20 cellular contexts compared by ENCODE assay signal in the genomic region with DNA sequence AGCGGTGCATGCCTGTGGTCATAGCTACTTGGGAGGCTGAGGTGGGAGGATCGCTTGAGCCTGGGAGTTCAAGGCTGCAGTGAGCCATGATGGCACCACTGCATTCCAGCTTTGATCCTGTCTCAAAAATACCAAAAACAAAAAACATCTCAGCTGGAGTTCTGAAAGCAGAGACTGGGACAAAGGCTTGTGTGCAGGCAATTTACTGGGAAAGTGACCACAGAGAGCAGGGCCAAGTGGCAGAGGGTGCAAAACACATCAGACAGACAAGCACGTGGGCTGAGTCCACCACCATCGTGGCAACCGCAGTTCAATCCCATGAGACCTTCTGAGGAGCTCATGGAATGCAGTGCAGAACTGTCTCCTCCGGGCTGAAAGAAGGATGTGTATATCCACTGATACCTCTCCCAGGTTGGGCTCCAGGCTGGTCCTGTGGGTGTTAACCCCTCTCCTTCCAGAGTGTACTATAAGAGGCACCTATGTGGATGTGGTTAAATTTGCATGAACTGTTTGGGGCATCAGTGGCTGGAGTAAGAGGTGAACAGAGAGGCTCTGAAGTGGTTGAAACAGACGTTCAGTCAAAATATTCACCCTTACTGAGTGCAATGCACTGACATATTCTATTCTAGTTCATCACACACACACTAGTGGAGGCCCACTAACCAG. TPM values are rescaled to one million over a fixed set of nuclear protein-coding genes. Genes with fewer than 3 reads are reported as not detected.
DNase-seq lines count a peak whose midpoint lies in the region; ATAC-seq and TF ChIP-seq lines count a peak whose summit lies in the region.
"Had no signal": no experiment of that assay in that cellular context is flagged by ENCODE, and none has a peak within 500 bp of the region (broad histone marks: within the 10 kb centered on the region; RNA-seq: fewer than 3 reads in every experiment).

No MANE protein-coding gene starts in this region.

- H3K27ac ChIP-seq in osteoblast (ENCODE audit: low read depth, low read length): peak overlapping the region; percentile 77
- H3K27ac ChIP-seq: transverse colon had no signal

- H3K27me3 ChIP-seq in osteoblast (ENCODE audit: insufficient read depth, low read length): no peaks in the 10 kb centered on the region
- H3K27me3 ChIP-seq: transverse colon had no signal

- H3K9me3 Mint-ChIP-seq in activated CD8-positive, alpha-beta memory T cell treated with anti-CD3 and anti-CD28 coated beads, Interleukin-2, amount 10 ng/mL, durations not matched to agents 7 days and 5 days (ENCODE audit: low read depth): no peaks in the 10 kb centered on the region
- H3K9me3 Mint-ChIP-seq in mesothelial cell of epicardium: no peaks in the 10 kb centered on the region
- H3K9me3 Mint-ChIP-seq: activated T-helper 1 cell treated with anti-CD3 and anti-CD28 coated beads, Interleukin-12 subunit alpha, Interleukin-12 subunit beta, Interleukin-2, Interleukin-4 antibody, amounts not matched to agents 30 ng/mL and 10 ng/mL and 1 ng/mL, durations not matched to agents 14 hours and 24 hours and 36 hours had no signal

- no peaks in the 10 kb centered on the region for H3K9me3 ChIP-seq in osteoblast (ENCODE audit: low read depth, low read length)
- H3K9me3 ChIP-seq: transverse colon had no signal

- no peaks in the 10 kb centered on the region for H3K79me2 ChIP-seq in osteoblast (ENCODE audit: insufficient read depth, low read length)

- DNase-seq in ELF-1 (ENCODE audit: low read depth, low spot score) (peak; percentile 8), NCI-H2107 treated with DMSO at 0.1 percent for 48 hours (lab: John Stamatoyannopoulos, UW; ENCODE audit: unreplicated experiment) (peak; percentile 76), choroid plexus epithelial cell (ENCODE audit: low read depth) (peak; percentile 88), osteoblast (ENCODE audit: insufficient read length, low spot score, missing footprints) (peak; percentile 32), NCI-H82 (lab: John Stamatoyannopoulos, UW) (no peak), mesothelial cell of epicardium (ENCODE audit: low spot score in 2 of 2, unreplicated experiment in 2 of 2) (no peak), AML-193 (lab: John Stamatoyannopoulos, UW) (no peak)
- DNase-seq in activated CD8-positive, alpha-beta memory T cell treated with anti-CD3 and anti-CD28 coated beads, Interleukin-2, amount 10 ng/mL, durations not matched to agents 7 days and 5 days: no peak
- DNase-seq: activated CD4-positive, alpha-beta T cell treated with anti-CD3 and anti-CD28 coated beads, Interleukin-2, amount 50 U/mL, for 1 hour; C1 segment of cervical spinal cord; DMS79; effector CD8-positive, alpha-beta T cell; islet precursor cell; NCI-H1417 treated with DMSO at 0.1 percent for 48 hours; NCI-H526; transverse colon had no signal

- H3K27ac Mint-ChIP-seq in activated CD8-positive, alpha-beta memory T cell treated with anti-CD3 and anti-CD28 coated beads, Interleukin-2, amount 10 ng/mL, durations not matched to agents 7 days and 5 days: no peak overlapping the region
- H3K27ac Mint-ChIP-seq in mesothelial cell of epicardium: no peak overlapping the region
- H3K27ac Mint-ChIP-seq: activated T-helper 1 cell treated with anti-CD3 and anti-CD28 coated beads, Interleukin-12 subunit alpha, Interleukin-12 subunit beta, Interleukin-2, Interleukin-4 antibody, amounts not matched to agents 30 ng/mL and 10 ng/mL and 1 ng/mL, durations not matched to agents 14 hours and 24 hours and 36 hours; progenitor cell of endocrine pancreas had no signal

- no peaks in the 10 kb centered on the region for H3K27me3 Mint-ChIP-seq in activated CD8-positive, alpha-beta memory T cell treated with anti-CD3 and anti-CD28 coated beads, Interleukin-2, amount 10 ng/mL, durations not matched to agents 7 days and 5 days
- H3K27me3 Mint-ChIP-seq in mesothelial cell of epicardium (ENCODE audit: low read depth): no peaks in the 10 kb centered on the region
- H3K27me3 Mint-ChIP-seq: brain, progenitor cell of endocrine pancreas had no signal

- no peak overlapping the region for H3K4me3 ChIP-seq in choroid plexus epithelial cell (ENCODE audit: low read depth, low read length)
- H3K4me3 ChIP-seq in osteoblast (ENCODE audit: insufficient read depth, low read length): no peak overlapping the region
- H3K4me3 ChIP-seq: transverse colon had no signal

- H3K4me1 ChIP-seq in osteoblast (ENCODE audit: insufficient read depth, low read length): peaks cover 28% of the 10 kb centered on the region

- peaks cover 9% of the 10 kb centered on the region for H3K36me3 Mint-ChIP-seq in activated CD8-positive, alpha-beta memory T cell treated with anti-CD3 and anti-CD28 coated beads, Interleukin-2, amount 10 ng/mL, durations not matched to agents 7 days and 5 days
- H3K36me3 Mint-ChIP-seq in mesothelial cell of epicardium: peaks cover 3% of the 10 kb centered on the region

- peak overlapping the region; percentile 49 for H3K4me2 ChIP-seq in osteoblast (ENCODE audit: insufficient read depth, low read length)

- CTCF ChIA-PET in activated CD8-positive, alpha-beta memory T cell treated with anti-CD3 and anti-CD28 coated beads, Interleukin-2, amount 10 ng/mL, durations not matched to agents 7 days and 5 days (lab: Charles Lee): interaction anchor here (1.0 kb wide), 1 partner anchor 72 kb away, joined by 4 read pairs; no protein-coding TSS in a partner anchor

- H3K4me1 Mint-ChIP-seq in activated CD8-positive, alpha-beta memory T cell treated with anti-CD3 and anti-CD28 coated beads, Interleukin-2, amount 10 ng/mL, durations not matched to agents 7 days and 5 days: peaks cover 5% of the 10 kb centered on the region
- peaks cover 20% of the 10 kb centered on the region for H3K4me1 Mint-ChIP-seq in mesothelial cell of epicardium

- ATAC-seq in activated CD8-positive, alpha-beta memory T cell treated with anti-CD3 and anti-CD28 coated beads, Interleukin-2, amount 10 ng/mL, durations not matched to agents 7 days and 5 days: no peak

- TF ChIP-seq CTCF in choroid plexus epithelial cell (conservative IDR thresholded peaks at IDR 0.05; ENCODE audit: low read depth, low read length): no peak
- no peak for TF ChIP-seq CTCF in osteoblast (IDR thresholded peaks at IDR 0.05; ENCODE audit: extremely low read depth, low read depth, low read length)
- no peak for TF ChIP-seq CTCF in mesothelial cell of epicardium (IDR thresholded peaks at IDR 0.05; ENCODE audit: unreplicated experiment)

- H4K20me1 ChIP-seq in osteoblast (ENCODE audit: insufficient read depth, low read length): no peaks in the 10 kb centered on the region

- peaks cover 2% of the 10 kb centered on the region for H3K36me3 ChIP-seq in osteoblast (ENCODE audit: insufficient read depth, low read length)
- H3K36me3 ChIP-seq: transverse colon had no signal

- H3K4me3 Mint-ChIP-seq in activated CD8-positive, alpha-beta memory T cell treated with anti-CD3 and anti-CD28 coated beads, Interleukin-2, amount 10 ng/mL, durations not matched to agents 7 days and 5 days: no peak overlapping the region
- H3K4me3 Mint-ChIP-seq in mesothelial cell of epicardium: no peak overlapping the region
- H3K4me3 Mint-ChIP-seq: activated T-helper 1 cell treated with anti-CD3 and anti-CD28 coated beads, Interleukin-12 subunit alpha, Interleukin-12 subunit beta, Interleukin-2, Interleukin-4 antibody, amounts not matched to agents 30 ng/mL and 10 ng/mL and 1 ng/mL, durations not matched to agents 14 hours and 24 hours and 36 hours had no signal

- no peak overlapping the region for H2AFZ ChIP-seq in osteoblast (ENCODE audit: low read length)

RNA-seq across cellular contexts. Expression of a gene that starts 10.8 kb away (rescaled TPM):
- total RNA-seq in osteoblast (2.5 and 5.9 TPM in 2 replicates), mesothelial cell of epicardium (11.0 to 13.9 TPM (median 13.7 TPM) in 3 replicates)
- 10 to 100 TPM; 16.1 to 16.6 TPM for total RNA-seq in activated CD8-positive, alpha-beta memory T cell treated with anti-CD3 and anti-CD28 coated beads, Interleukin-2, amount 10 ng/mL, durations not matched to agents 7 days and 5 days

RNA-seq across cellular contexts. Expression of a gene that starts 11.0 kb away (rescaled TPM):
- total RNA-seq in osteoblast: 364 and 410 TPM in 2 replicates
- 10 to 100 TPM; 44.0 to 55.0 TPM for total RNA-seq in activated CD8-positive, alpha-beta memory T cell treated with anti-CD3 and anti-CD28 coated beads, Interleukin-2, amount 10 ng/mL, durations not matched to agents 7 days and 5 days
- 280 to 286 TPM (median 285 TPM) in 3 replicates for total RNA-seq in mesothelial cell of epicardium

RNA-seq across cellular contexts. Expression of a gene that starts 55.6 kb away (rescaled TPM):
- total RNA-seq in osteoblast (not detected in 2 replicates), mesothelial cell of epicardium (0.22 to 0.54 TPM (median 0.38 TPM) in 3 replicates)
- under 1 TPM in 1 of 2 experiments, not detected in 1; 0.14 TPM for total RNA-seq in activated CD8-positive, alpha-beta memory T cell treated with anti-CD3 and anti-CD28 coated beads, Interleukin-2, amount 10 ng/mL, durations not matched to agents 7 days and 5 days
- total RNA-seq: mononuclear cell had no signal

Comparison
In these comparisons a context has a peak if more than half of its experiments do, and no peak if none do; other contexts are left out.
1. DNase-seq: peak in ELF-1 (single experiment), NCI-H2107 treated with DMSO at 0.1 percent for 48 hours (single experiment), choroid plexus epithelial cell (single experiment) and osteoblast (single experiment); none in activated CD8-positive, alpha-beta memory T cell treated with anti-CD3 and anti-CD28 coated beads, Interleukin-2, amount 10 ng/mL, durations not matched to agents 7 days and 5 days (single experiment), NCI-H82 (single experiment), mesothelial cell of epicardium (0 of 2) and AML-193 (0 of 2).